Comparison of ENCODE assay signal across 22 cellular contexts in genomic region chr17:207775-208174, GRCh38. TPM values are rescaled to one million over a fixed set of nuclear protein-coding genes. Genes with fewer than 3 reads are reported as not detected.
A peak's percentile ranks its signal among the peaks of the same experiment; 100 is the strongest.
DNase-seq lines count a peak whose midpoint lies in the region; ATAC-seq, FAIRE-seq and TF ChIP-seq lines count a peak whose summit lies in the region.
"Had no signal": no experiment of that assay in that cellular context is flagged by ENCODE, and none has a peak within 500 bp of the region (broad histone marks: within the 10 kb centered on the region; RNA-seq: fewer than 3 reads in every experiment).

No MANE protein-coding gene starts in this region.

- no peaks in the 10 kb centered on the region for H3K79me2 ChIP-seq in HepG2 (ENCODE audit: insufficient read depth, low read length)
- no peaks in the 10 kb centered on the region for H3K79me2 ChIP-seq in osteoblast (ENCODE audit: insufficient read depth, low read length)

- H4K20me1 ChIP-seq in HepG2 (ENCODE audit: insufficient read depth, low read length): no peaks in the 10 kb centered on the region
- H4K20me1 ChIP-seq in osteoblast (ENCODE audit: insufficient read depth, low read length): no peaks in the 10 kb centered on the region
- H4K20me1 ChIP-seq: BLaER1 had no signal

- TF ChIP-seq RAD21 in HepG2 (CRISPR knock-in tag; IDR thresholded peaks at IDR 0.05): no peak

- no TSS peak for BruUV-seq in HepG2 (replicated peaks; lab: Mats Ljungman, UMichigan)

- intact Hi-C loops in HepG2 (cut with micrococcal nuclease; ENCODE audit: unreplicated experiment): no loop called here
- intact Hi-C loops in right lobe of liver (cut with DNase I): no loop called here

- peaks cover 1 to 3% of the 10 kb centered on the region in 2 experiments; a peak in 2 of 5 replicates for H3K36me3 ChIP-seq in HepG2 (replicated peaks in 1 of 2; ENCODE audit: control insufficient read depth in 1 of 2, insufficient read depth in 2 of 2, low read length in 2 of 2)
- H3K36me3 ChIP-seq in right lobe of liver: no peaks in the 10 kb centered on the region
- no peaks in the 10 kb centered on the region for H3K36me3 ChIP-seq in osteoblast (ENCODE audit: insufficient read depth, low read length)

- CTCF ChIA-PET in HepG2 (lab: Yijun Ruan, JAX; ENCODE audit: low intra/inter-chr PET ratio, low total read pairs): no interaction called here

- no peak overlapping the region for H3K4me3 ChIP-seq in HepG2 (replicated peaks in 1 of 3; ENCODE audit: insufficient read depth in 1 of 3, low read depth in 2 of 3, low read length in 3 of 3)
- H3K4me3 ChIP-seq in right lobe of liver: no peak overlapping the region
- H3K4me3 ChIP-seq in osteoblast (ENCODE audit: insufficient read depth, low read length): no peak overlapping the region
- H3K4me3 ChIP-seq: BLaER1, GM12878, GM23248 had no signal

- H2AFZ ChIP-seq in HepG2 (ENCODE audit: low read length) (no peak overlapping the region), osteoblast (ENCODE audit: low read length) (no peak overlapping the region)
- H2AFZ ChIP-seq: GM23248 had no signal

- peaks cover 0 to under 1% of the 10 kb centered on the region in 2 experiments; a peak in 1 of 5 replicates for H3K27me3 ChIP-seq in HepG2 (ENCODE audit: control insufficient read depth in 1 of 2, insufficient read depth in 2 of 2, low read length in 2 of 2)
- H3K27me3 ChIP-seq in right lobe of liver: no peaks in the 10 kb centered on the region
- H3K27me3 ChIP-seq in osteoblast (ENCODE audit: insufficient read depth, low read length): no peaks in the 10 kb centered on the region
- H3K27me3 ChIP-seq: BLaER1 had no signal

- no peak overlapping the region for H3K4me3 Mint-ChIP-seq in stimulated activated naive CD8-positive, alpha-beta T cell treated with anti-CD3 and anti-CD28 coated beads, Interleukin-15, amount 100 ng/mL, for 72 hours
- H3K4me3 Mint-ChIP-seq: CD4-positive, alpha-beta memory T cell had no signal

- in situ Hi-C loops in HepG2 (cut with HindIII; ENCODE audit: extremely low pct_ligation_motif_present, low pct_unique_long_range_greater_than_20kb): no loop called here

- TF ChIP-seq EP300 in HepG2 (IDR thresholded peaks at IDR 0.05; ENCODE audit: low read depth in 2 of 2, low read length in 2 of 2): no peak
- no peak for TF ChIP-seq EP300 in HepG2 (CRISPR knock-in tag; IDR thresholded peaks at IDR 0.05; ENCODE audit: borderline replicate concordance)

- no peaks in the 10 kb centered on the region for H3K4me1 Mint-ChIP-seq in stimulated activated naive CD8-positive, alpha-beta T cell treated with anti-CD3 and anti-CD28 coated beads, Interleukin-15, amount 100 ng/mL, for 72 hours
- H3K4me1 Mint-ChIP-seq: CD4-positive, alpha-beta memory T cell had no signal

- H3K4me1 ChIP-seq in HepG2 (ENCODE audit: insufficient read depth, low read length) (no peaks in the 10 kb centered on the region), right lobe of liver (no peaks in the 10 kb centered on the region), osteoblast (ENCODE audit: insufficient read depth, low read length) (no peaks in the 10 kb centered on the region)
- H3K4me1 ChIP-seq: BLaER1 had no signal

- TF ChIP-seq POLR2A in HepG2 (IDR thresholded peaks at IDR 0.05; ENCODE audit: insufficient read depth in 1 of 2, low read depth in 2 of 2, low read length in 2 of 2): no peak
- no peak for TF ChIP-seq POLR2A in right lobe of liver (IDR thresholded peaks at IDR 0.05)

- TF ChIP-seq CTCF in HepG2 (CRISPR knock-in tag; IDR thresholded peaks at IDR 0.05): no peak
- no peak for TF ChIP-seq CTCF in right lobe of liver (IDR thresholded peaks at IDR 0.05)
- TF ChIP-seq CTCF in osteoblast (IDR thresholded peaks at IDR 0.05; ENCODE audit: extremely low read depth, low read depth, low read length): no peak

- ATAC-seq in HepG2 (no peak), right lobe of liver (no peak)
- no peak for ATAC-seq in stimulated activated naive CD8-positive, alpha-beta T cell treated with anti-CD3 and anti-CD28 coated beads, Interleukin-15, amount 100 ng/mL, for 72 hours
- ATAC-seq: GM12878 had no signal

- no peak overlapping the region for H3K9ac ChIP-seq in HepG2 (ENCODE audit: insufficient read depth, low read depth, low read length)
- H3K9ac ChIP-seq: BLaER1, GM23248 had no signal

- WGBS in HepG2 (ENCODE audit: low lambda C conversion rate): 83% methylated on average over 5 of the region's 8 CpGs
- 80% methylated on average over 1 of the region's 8 CpGs for WGBS in right lobe of liver (ENCODE audit: insufficient coverage, low coverage, low lambda C conversion rate, missing lambda C conversion rate)

- H3K9me3 ChIP-seq in HepG2 (ENCODE audit: low read length) (no peaks in the 10 kb centered on the region), right lobe of liver (no peaks in the 10 kb centered on the region), osteoblast (ENCODE audit: low read depth, low read length) (no peaks in the 10 kb centered on the region)

- no peak overlapping the region for H3K4me2 ChIP-seq in HepG2 (ENCODE audit: low read depth, low read length)
- H3K4me2 ChIP-seq in osteoblast (ENCODE audit: insufficient read depth, low read length): no peak overlapping the region
- H3K4me2 ChIP-seq: BLaER1 had no signal

- H3K27ac ChIP-seq in HepG2 (ENCODE audit: extremely low read length, insufficient read depth, low read length) (no peak overlapping the region), right lobe of liver (no peak overlapping the region), osteoblast (ENCODE audit: low read depth, low read length) (no peak overlapping the region), caudate nucleus (ENCODE audit: low read depth, low read length) (no peak overlapping the region)
- H3K27ac ChIP-seq: 22Rv1, BLaER1, GM23248 had no signal

- peaks cover 3 to 9% of the 10 kb centered on the region in 2 donors for H3K9me3 Mint-ChIP-seq in stimulated activated naive CD8-positive, alpha-beta T cell treated with anti-CD3 and anti-CD28 coated beads, Interleukin-15, amount 100 ng/mL, for 72 hours

- POLR2A ChIA-PET in HepG2 (lab: Yijun Ruan, JAX): no interaction called here

- no peaks in the 10 kb centered on the region for H3K27me3 Mint-ChIP-seq in stimulated activated naive CD8-positive, alpha-beta T cell treated with anti-CD3 and anti-CD28 coated beads, Interleukin-15, amount 100 ng/mL, for 72 hours

- FAIRE-seq in HepG2 (lab: Jason Lieb, UNC): no peak
- FAIRE-seq: GM12878, GM19239, H54 had no signal

- DNase-seq in DMS53 (lab: John Stamatoyannopoulos, UW): peak; percentile 38
- DNase-seq in DMS53 treated with DMSO at 0.1 percent for 48 hours (lab: John Stamatoyannopoulos, UW; ENCODE audit: unreplicated experiment): no peak
- no peak for DNase-seq in HepG2 (ENCODE audit: low spot score)
- DNase-seq in right lobe of liver: no peak
- DNase-seq in osteoblast (ENCODE audit: insufficient read length, low spot score, missing footprints): peak; percentile 52
- no peak for DNase-seq in caudate nucleus (lab: John Stamatoyannopoulos, UW)
- no peak for DNase-seq in stimulated activated naive CD8-positive, alpha-beta T cell treated with anti-CD3 and anti-CD28 coated beads, Interleukin-15, amount 100 ng/mL, for 72 hours
- DNase-seq: CD4-positive, alpha-beta memory T cell; DMS153; DND-41; EL; HCEC 1CT had no signal

- H3K27ac Mint-ChIP-seq in stimulated activated naive CD8-positive, alpha-beta T cell treated with anti-CD3 and anti-CD28 coated beads, Interleukin-15, amount 100 ng/mL, for 72 hours: no peak overlapping the region
- H3K27ac Mint-ChIP-seq: CD14-positive monocyte; CD4-positive, alpha-beta memory T cell had no signal

TF ChIP-seq in HepG2, 621 proteins besides CTCF, POLR2A, EP300 and RAD21:
- TF ChIP-seq ZNF678 (CRISPR knock-in tag; IDR thresholded peaks at IDR 0.05) (no peak), NFYB (CRISPR knock-in tag; IDR thresholded peaks at IDR 0.05) (no peak), SRY (CRISPR knock-in tag; IDR thresholded peaks at IDR 0.05) (no peak), ZNF629 (CRISPR knock-in tag; conservative IDR thresholded peaks at IDR 0.05) (peak; percentile 71)

RNA-seq across cellular contexts. Expression of gene DOC2B, which starts 26.3 kb away (rescaled TPM):
- total RNA-seq in HepG2 (2016; rRNA removed; fragmentation: Illumina TruSeq; extraction: Trizol) (0.22 TPM in 1 of 2 replicates, not detected in the other), right lobe of liver (1 to 10 TPM in 2 of 6 experiments, under 1 TPM in 4; 0.40 to 1.7 (median 0.91) TPM), osteoblast (not detected in 2 replicates)
- total RNA-seq in HepG2 (2016; cell fraction: cytosol; rRNA removed; fragmentation: Illumina TruSeq; extraction: Trizol; ENCODE audit: low read depth): 0.09 and 0.30 TPM in 2 replicates
- 0.04 TPM in 1 of 2 replicates, not detected in the other for total RNA-seq in HepG2 (2016; cell fraction: insoluble cytoplasmic fraction; rRNA removed; fragmentation: Illumina TruSeq; extraction: Trizol)
- total RNA-seq in HepG2 (2016; cell fraction: membrane; rRNA removed; fragmentation: Illumina TruSeq; extraction: Trizol): 0.06 and 0.38 TPM in 2 replicates
- total RNA-seq in HepG2 (2016; cell fraction: nucleus; rRNA removed; fragmentation: Illumina TruSeq; extraction: Trizol): 0.06 TPM in 1 of 2 replicates, not detected in the other
- polyA plus RNA-seq in HepG2 (2011; rRNA removed): 0.09 and 0.77 TPM in 2 replicates
- polyA plus RNA-seq in HepG2 (2011; cell fraction: cytosol; rRNA removed): 0.21 and 0.25 TPM in 2 replicates
- 0.31 and 0.33 TPM in 2 replicates for polyA plus RNA-seq in HepG2 (2011; cell fraction: nucleus; rRNA removed)
- polyA plus RNA-seq in HepG2 (2012): 0.05 and 0.23 TPM in 2 replicates
- polyA plus RNA-seq in HepG2 (2016; cell fraction: cytosol; fragmentation: Illumina TruSeq; extraction: Trizol; ENCODE audit: low read depth): 0.08 and 0.34 TPM in 2 replicates
- not detected in 2 replicates for polyA plus RNA-seq in HepG2 (2016; cell fraction: insoluble cytoplasmic fraction; fragmentation: Illumina TruSeq; extraction: Trizol; ENCODE audit: low read depth)
- 0.33 TPM in 1 of 2 replicates, not detected in the other for polyA plus RNA-seq in HepG2 (2016; cell fraction: membrane; fragmentation: Illumina TruSeq; extraction: Trizol; ENCODE audit: low read depth)
- polyA plus RNA-seq in HepG2 (2016; cell fraction: nucleus; fragmentation: Illumina TruSeq; extraction: Trizol; ENCODE audit: insufficient read depth, low read depth): 0.22 and 0.36 TPM in 2 replicates
- 0.08 TPM in 1 of 2 replicates, not detected in the other for polyA minus RNA-seq in HepG2 (2011; rRNA and poly(A)+ RNA removed; ENCODE audit: low replicate concordance)
- 0.40 TPM in 1 of 2 replicates, not detected in the other for polyA minus RNA-seq in HepG2 (2011; cell fraction: cytosol; rRNA and poly(A)+ RNA removed)
- polyA minus RNA-seq in HepG2 (2011; cell fraction: nucleus; rRNA and poly(A)+ RNA removed): 0.13 TPM in 1 of 2 replicates, not detected in the other
- total RNA-seq: G401, GM12878, GM23248, HT-29 had no signal
- polyA plus RNA-seq: AG04450; CD4-positive, alpha-beta memory T cell; GM12878 had no signal

Comparison
In these comparisons a context has a peak if more than half of its experiments do, and no peak if none do; other contexts are left out.
1. DNase-seq: peak in DMS53 (single experiment) and osteoblast (single experiment); none in DMS53 treated with DMSO at 0.1 percent for 48 hours (single experiment), HepG2 (single experiment), right lobe of liver (0 of 3), caudate nucleus (0 of 61) and stimulated activated naive CD8-positive, alpha-beta T cell treated with anti-CD3 and anti-CD28 coated beads, Interleukin-15, amount 100 ng/mL, for 72 hours (0 of 2).